9 cellular contexts compared by ENCODE assay signal in genomic region chrX:154380787-154381186, GRCh38. TPM values are rescaled to one million over a fixed set of nuclear protein-coding genes. Genes with fewer than 3 reads are reported as not detected.
A peak's percentile ranks its signal among the peaks of the same experiment; 100 is the strongest.
DNase-seq lines count a peak whose midpoint lies in the region; ATAC-seq and TF ChIP-seq lines count a peak whose summit lies in the region.
"Had no signal": no experiment of that assay in that cellular context is flagged by ENCODE, and none has a peak within 500 bp of the region (broad histone marks: within the 10 kb centered on the region; RNA-seq: fewer than 3 reads in every experiment).

No MANE protein-coding gene starts in this region.

- peaks cover 35% of the 10 kb centered on the region for H3K36me3 ChIP-seq in HAP-1 (replicated peaks)
- no peaks in the 10 kb centered on the region for H3K36me3 ChIP-seq in smooth muscle cell (ENCODE audit: low read depth)

- H2AFZ ChIP-seq in smooth muscle cell (ENCODE audit: low read depth), result no peak overlapping the region

- H3K4me1 Mint-ChIP-seq in activated B cell treated with CpG ODN at 0.5 μM for 24 hours, result peaks cover 19% of the 10 kb centered on the region
- H3K4me1 Mint-ChIP-seq in glutamatergic neuron (ENCODE audit: low read depth, unreplicated experiment), result no peaks in the 10 kb centered on the region

- H3K9me3 Mint-ChIP-seq in activated B cell treated with CpG ODN at 0.5 μM for 24 hours (no peaks in the 10 kb centered on the region), glutamatergic neuron (ENCODE audit: unreplicated experiment) (peaks cover 1% of the 10 kb centered on the region)

- H3K36me3 Mint-ChIP-seq in activated B cell treated with CpG ODN at 0.5 μM for 24 hours (ENCODE audit: low read depth) (peaks cover 15% of the 10 kb centered on the region), glutamatergic neuron (ENCODE audit: unreplicated experiment) (no peaks in the 10 kb centered on the region)

- peaks cover 21% of the 10 kb centered on the region for H3K4me1 ChIP-seq in HAP-1
- H3K4me1 ChIP-seq in smooth muscle cell (ENCODE audit: low read depth), result peaks cover 12% of the 10 kb centered on the region
- no peaks in the 10 kb centered on the region for H3K4me1 ChIP-seq in foreskin keratinocyte

- ATAC-seq in activated B cell treated with CpG ODN at 0.5 μM for 24 hours (ENCODE audit: low read depth) (no peak), foreskin keratinocyte (no peak)

- in situ Hi-C loops in HAP-1 (cut with MboI; ENCODE audit: low sequenced_read_pairs), result loop anchor here (25.0 kb wide), 1 partner anchor 382 kb away; the partner anchor contains the start of genes DKC1 and GAB3

- DNase-seq in HAP-1 (ENCODE audit: low spot score in 2 of 2) (no peak), activated B cell treated with CpG ODN at 0.5 μM for 24 hours (no peak), glutamatergic neuron (no peak), smooth muscle cell (lab: John Stamatoyannopoulos, UW; ENCODE audit: unreplicated experiment) (no peak), foreskin keratinocyte (no peak), NCI-H510A treated with DMSO at 0.1 percent for 48 hours (lab: John Stamatoyannopoulos, UW) (no peak), hepatic stellate cell (ENCODE audit: low spot score) (no peak), hypothalamus (lab: John Stamatoyannopoulos, UW) (no peak)
- DNase-seq: RPMI8226 had no signal

- H4K20me1 ChIP-seq in smooth muscle cell (ENCODE audit: low read depth), result peaks cover 5% of the 10 kb centered on the region

- H3K27me3 Mint-ChIP-seq in activated B cell treated with CpG ODN at 0.5 μM for 24 hours, result no peaks in the 10 kb centered on the region
- peaks cover 2% of the 10 kb centered on the region for H3K27me3 Mint-ChIP-seq in glutamatergic neuron (ENCODE audit: unreplicated experiment)

- H3K27me3 ChIP-seq in HAP-1 (ENCODE audit: low read depth) (no peaks in the 10 kb centered on the region), smooth muscle cell (ENCODE audit: low read depth) (no peaks in the 10 kb centered on the region), foreskin keratinocyte (no peaks in the 10 kb centered on the region)

- H3K4me3 ChIP-seq in HAP-1 (peak overlapping the region; percentile 90), smooth muscle cell (no peak overlapping the region)

- H3F3A ChIP-seq in smooth muscle cell (ENCODE audit: low read depth), result no peaks in the 10 kb centered on the region

- CTCF ChIA-PET in activated B cell treated with CpG ODN at 0.5 μM for 24 hours (lab: Charles Lee), result no interaction called here

- peaks cover 16% of the 10 kb centered on the region for H3K79me2 ChIP-seq in smooth muscle cell (ENCODE audit: low read depth)

- WGBS in smooth muscle cell (ENCODE audit: low lambda C conversion rate), result 88% methylated on average over 14 of the region's 14 CpGs

- H3K4me3 Mint-ChIP-seq in activated B cell treated with CpG ODN at 0.5 μM for 24 hours (peak overlapping the region; percentile 83), glutamatergic neuron (ENCODE audit: unreplicated experiment) (peak overlapping the region; percentile 93)

- POLR2A ChIA-PET in activated B cell treated with CpG ODN at 0.5 μM for 24 hours (lab: Charles Lee), result interaction anchor here (4.9 kb wide), 1 partner anchor 16 kb away, joined by 20 read pairs; the partner anchor contains the start of gene RPL10

- TF ChIP-seq CTCF in activated B cell treated with CpG ODN at 0.5 μM for 24 hours (IDR thresholded peaks at IDR 0.05) (no peak), glutamatergic neuron (IDR thresholded peaks at IDR 0.05; ENCODE audit: partially characterized antibody, unreplicated experiment) (no peak), smooth muscle cell (IDR thresholded peaks at IDR 0.05; ENCODE audit: borderline replicate concordance, insufficient read depth, poor library complexity, severe bottlenecking) (no peak), foreskin keratinocyte (conservative IDR thresholded peaks at IDR 0.05) (no peak)

- H3K27ac Mint-ChIP-seq in activated B cell treated with CpG ODN at 0.5 μM for 24 hours (no peak overlapping the region), glutamatergic neuron (ENCODE audit: unreplicated experiment) (peak overlapping the region; percentile 76)

- peak overlapping the region; percentile 85 for H3K4me2 ChIP-seq in smooth muscle cell

- intact Hi-C loops in activated B cell treated with CpG ODN at 0.5 μM for 24 hours (cut with micrococcal nuclease), result no loop called here

- no peak overlapping the region for H3K9ac ChIP-seq in smooth muscle cell (ENCODE audit: low read depth)

- peak overlapping the region; percentile 97 for H3K27ac ChIP-seq in smooth muscle cell (ENCODE audit: low read depth)
- H3K27ac ChIP-seq in foreskin keratinocyte, result no peak overlapping the region

- H3K9me3 ChIP-seq in HAP-1 (no peaks in the 10 kb centered on the region), smooth muscle cell (replicated peaks; ENCODE audit: low read depth) (no peaks in the 10 kb centered on the region)

RNA-seq across cellular contexts. Expression of gene EMD, which starts 1.7 kb away (rescaled TPM):
- 68.4 and 70.2 TPM in 2 replicates for total RNA-seq in activated B cell treated with CpG ODN at 0.5 μM for 24 hours
- total RNA-seq in glutamatergic neuron (ENCODE audit: unreplicated experiment), result 56.8 TPM
- 46.1 and 61.4 TPM in 2 replicates for total RNA-seq in smooth muscle cell
- polyA plus RNA-seq in smooth muscle cell, result 63.9 and 67.4 TPM in 2 replicates
- 45.8 and 48.5 TPM in 2 replicates for total RNA-seq in foreskin keratinocyte
- 121 and 128 TPM in 2 replicates for polyA plus RNA-seq in foreskin keratinocyte

RNA-seq across cellular contexts. Expression of gene FLNA, which starts 6.4 kb away (rescaled TPM):
- total RNA-seq in activated B cell treated with CpG ODN at 0.5 μM for 24 hours (605 and 679 TPM in 2 replicates), glutamatergic neuron (ENCODE audit: unreplicated experiment) (499 TPM), smooth muscle cell (807 and 860 TPM in 2 replicates), foreskin keratinocyte (1,667 and 1,680 TPM in 2 replicates)
- polyA plus RNA-seq in smooth muscle cell (1,632 and 1,832 TPM in 2 replicates), foreskin keratinocyte (1,552 and 1,648 TPM in 2 replicates)

RNA-seq across cellular contexts. Expression of gene RPL10, which starts 17.4 kb away (rescaled TPM):
- 5,113 and 5,534 TPM in 2 replicates for total RNA-seq in activated B cell treated with CpG ODN at 0.5 μM for 24 hours
- 1,779 TPM for total RNA-seq in glutamatergic neuron (ENCODE audit: unreplicated experiment)
- total RNA-seq in smooth muscle cell, result 2,811 and 3,107 TPM in 2 replicates
- 1,314 and 1,395 TPM in 2 replicates for polyA plus RNA-seq in smooth muscle cell
- 2,470 and 2,821 TPM in 2 replicates for total RNA-seq in foreskin keratinocyte
- 4,650 and 4,901 TPM in 2 replicates for polyA plus RNA-seq in foreskin keratinocyte

RNA-seq across cellular contexts. Expression of gene DNASE1L1, which starts 28.3 kb away (rescaled TPM):
- total RNA-seq in activated B cell treated with CpG ODN at 0.5 μM for 24 hours (15.3 and 15.8 TPM in 2 replicates), glutamatergic neuron (ENCODE audit: unreplicated experiment) (15.8 TPM), smooth muscle cell (33.6 and 40.4 TPM in 2 replicates), foreskin keratinocyte (22.3 and 26.9 TPM in 2 replicates)
- polyA plus RNA-seq in smooth muscle cell (23.0 and 30.0 TPM in 2 replicates), foreskin keratinocyte (19.0 and 21.7 TPM in 2 replicates)

RNA-seq across cellular contexts. Expression of gene TAFAZZIN, which starts 30.6 kb away (rescaled TPM):
- 50.5 and 66.1 TPM in 2 replicates for total RNA-seq in activated B cell treated with CpG ODN at 0.5 μM for 24 hours
- 40.9 TPM for total RNA-seq in glutamatergic neuron (ENCODE audit: unreplicated experiment)
- 28.3 and 203 TPM in 2 replicates for total RNA-seq in smooth muscle cell
- 30.2 and 32.4 TPM in 2 replicates for polyA plus RNA-seq in smooth muscle cell
- total RNA-seq in foreskin keratinocyte, result 26.5 and 31.9 TPM in 2 replicates
- polyA plus RNA-seq in foreskin keratinocyte, result 36.2 and 36.4 TPM in 2 replicates
